Comparison of ENCODE assay signal across 18 cellular contexts in the genomic region with DNA sequence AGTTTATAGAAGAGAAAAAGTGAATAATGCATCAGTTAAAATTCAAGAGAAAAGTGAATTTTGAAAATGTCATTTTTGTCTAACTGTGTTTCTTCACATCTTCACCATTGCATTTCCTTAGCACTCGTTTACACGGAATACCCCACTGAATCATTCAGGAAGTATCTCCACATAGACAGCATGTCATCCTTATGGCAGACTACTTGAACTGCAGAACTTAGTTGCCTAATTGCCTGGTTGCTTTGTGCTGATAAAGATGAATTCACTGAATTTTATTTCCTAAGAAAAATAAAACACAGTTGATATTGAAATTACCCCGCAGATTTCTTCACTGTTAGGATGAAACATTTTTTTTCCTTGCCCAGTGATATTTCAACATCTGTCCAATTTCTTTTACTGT.
DNase-seq lines count a peak whose midpoint lies in the region; ATAC-seq and TF ChIP-seq lines count a peak whose summit lies in the region.
"Had no signal": no experiment of that assay in that cellular context is flagged by ENCODE, and none has a peak within 500 bp of the region (broad histone marks: within the 10 kb centered on the region; RNA-seq: fewer than 3 reads in every experiment).

No MANE protein-coding gene starts in this region.

- peak; percentile 47 for DNase-seq in AG20443 (ENCODE audit: low spot score)
- DNase-seq in HPDE6-E6E7 (ENCODE audit: extremely low spot score): peak; percentile 0
- DNase-seq in amniotic epithelial cell (ENCODE audit: low read depth): peak; percentile 35
- DNase-seq in glomerular visceral epithelial cell (ENCODE audit: extremely low spot score): peak; percentile 11
- no peak for DNase-seq in omental fat pad (ENCODE audit: low spot score)
- DNase-seq in activated CD4-positive, CD25-positive, alpha-beta regulatory T cell (lab: John Stamatoyannopoulos, UW): no peak
- DNase-seq: activated CD4-positive, alpha-beta T cell treated with anti-CD3 and anti-CD28 coated beads for 36 hours; CD8-positive, alpha-beta T cell; colonic mucosa; GDM1; naive thymus-derived CD8-positive, alpha-beta T cell; NCI-H1048; Peyer's patch; stimulated activated CD4-positive, alpha-beta T cell treated with anti-CD3 and anti-CD28 coated beads, Interleukin-1b, Interleukin-23, amount 100 ng/mL, for 48 hours; stimulated activated CD8-positive, alpha-beta memory T cell treated with anti-CD3 and anti-CD28 coated beads, Interleukin-4, amount 100 ng/mL, for 48 hours; thyroid gland had no signal

- no peak for ATAC-seq in activated CD4-positive, CD25-positive, alpha-beta regulatory T cell treated with anti-CD3 and anti-CD28 coated beads, Interleukin-2, amount 50 U/mL, for 24 hours
- no peak for ATAC-seq in omental fat pad (ENCODE audit: low FRiP score)
- ATAC-seq in GM18873 (IDR thresholded peaks at IDR 0.05; ENCODE audit: low FRiP score, unreplicated experiment): no peak
- ATAC-seq: activated CD4-positive, alpha-beta T cell treated with anti-CD3 and anti-CD28 coated beads for 36 hours; CD8-positive, alpha-beta T cell; naive thymus-derived CD8-positive, alpha-beta T cell had no signal

- TF ChIP-seq CTCF in omental fat pad (IDR thresholded peaks at IDR 0.05): no peak

Comparison
In these comparisons a context has a peak if more than half of its experiments do, and no peak if none do; other contexts are left out.
1. DNase-seq: peak in AG20443 (single experiment), HPDE6-E6E7 (single experiment), amniotic epithelial cell (single experiment) and glomerular visceral epithelial cell (single experiment); none in omental fat pad (single experiment) and activated CD4-positive, CD25-positive, alpha-beta regulatory T cell (0 of 4).